1 cellular context compared by ENCODE assay signal in genomic region chr20:45341939-45342862, GRCh38.
TF ChIP-seq lines count a peak whose summit lies in the region.

No MANE protein-coding gene starts in this region.

TF ChIP-seq in HepG2, 621 proteins besides CTCF, POLR2A, EP300 and RAD21 (continued from another document and continues in another):
- TF ChIP-seq ZNF687 (CRISPR knock-in tag; IDR thresholded peaks at IDR 0.05) = peak; percentile 93
- TF ChIP-seq ZNF362 (CRISPR knock-in tag; IDR thresholded peaks at IDR 0.05; ENCODE audit: borderline replicate concordance) = peak; percentile 29; the same call in 1 of the 2 replicates
- no peak for TF ChIP-seq CREBL2 (CRISPR knock-in tag; IDR thresholded peaks at IDR 0.05; ENCODE audit: borderline replicate concordance)
- peak; percentile 78 for TF ChIP-seq FOXO1 (CRISPR knock-in tag; IDR thresholded peaks at IDR 0.05)
- no peak for TF ChIP-seq ZBTB8A (CRISPR knock-in tag; IDR thresholded peaks at IDR 0.05; ENCODE audit: borderline replicate concordance, low read depth)
- TF ChIP-seq ZBTB3 (CRISPR knock-in tag; IDR thresholded peaks at IDR 0.05; ENCODE audit: borderline replicate concordance, low read depth) = 0 out of 2 replicates have a peak, but pooled peaks have one; percentile 3
- no peak for TF ChIP-seq GRHL1 (CRISPR knock-in tag; conservative IDR thresholded peaks at IDR 0.05)
- peak; percentile 86 for TF ChIP-seq TARDBP (CRISPR knock-in tag; IDR thresholded peaks at IDR 0.05)
- TF ChIP-seq KLF15 (CRISPR knock-in tag; IDR thresholded peaks at IDR 0.05; ENCODE audit: borderline replicate concordance) = no peak
- 0 out of 2 replicates have a peak, but pooled peaks have one; percentile 25 for TF ChIP-seq USF2 (IDR thresholded peaks at IDR 0.05; ENCODE audit: low read depth, low read length)
- TF ChIP-seq USF2 (CRISPR knock-in tag; IDR thresholded peaks at IDR 0.05; ENCODE audit: borderline replicate concordance) = peak; percentile 70; the same call in 1 of the 2 replicates
- no peak for TF ChIP-seq MBD4 (IDR thresholded peaks at IDR 0.05; ENCODE audit: borderline replicate concordance, low read length)
- peak; percentile 6; the same call in 1 of the 2 replicates for TF ChIP-seq ZNF230 (CRISPR knock-in tag; IDR thresholded peaks at IDR 0.05)
- no peak; a peak in 1 of 4 replicates for TF ChIP-seq KLF16 (CRISPR knock-in tag; IDR thresholded peaks at IDR 0.05)
- TF ChIP-seq PBX2 (CRISPR knock-in tag; IDR thresholded peaks at IDR 0.05) = 0 out of 2 replicates have a peak, but pooled peaks have one; percentile 41
- peak; percentile 61; the same call in 1 of the 2 replicates for TF ChIP-seq ZBTB26 (CRISPR knock-in tag; IDR thresholded peaks at IDR 0.05; ENCODE audit: borderline replicate concordance)
- TF ChIP-seq ZSCAN5A (CRISPR knock-in tag; IDR thresholded peaks at IDR 0.05; ENCODE audit: borderline replicate concordance) = 0 out of 2 replicates have a peak, but pooled peaks have one; percentile 48
- peak; percentile 8; the same call in 1 of the 2 replicates for TF ChIP-seq ZNF652 (CRISPR knock-in tag; IDR thresholded peaks at IDR 0.05; ENCODE audit: borderline replicate concordance, low read depth)
- TF ChIP-seq HOXA3 (CRISPR knock-in tag; IDR thresholded peaks at IDR 0.05) = peak; percentile 73
- TF ChIP-seq ZIK1 (CRISPR knock-in tag; IDR thresholded peaks at IDR 0.05; ENCODE audit: borderline replicate concordance, low read depth) = peak; percentile 82
- peak; percentile 60; the same call in 1 of the 2 replicates for TF ChIP-seq ZBTB34 (CRISPR knock-in tag; IDR thresholded peaks at IDR 0.05)
- TF ChIP-seq ZBTB38 (CRISPR knock-in tag; IDR thresholded peaks at IDR 0.05) = peak; percentile 57; the same call in 1 of the 2 replicates
- peak; percentile 86 for TF ChIP-seq FOXP4 (CRISPR knock-in tag; IDR thresholded peaks at IDR 0.05)
- TF ChIP-seq ZNF891 (CRISPR knock-in tag; IDR thresholded peaks at IDR 0.05) = peak; percentile 67
- peak; percentile 64; the same call in 1 of the 2 replicates for TF ChIP-seq ZNF274 (CRISPR knock-in tag; IDR thresholded peaks at IDR 0.05)
- no peak for TF ChIP-seq MED13 (CRISPR knock-in tag; IDR thresholded peaks at IDR 0.05)
- no peak for TF ChIP-seq ZBTB1 (CRISPR knock-in tag; IDR thresholded peaks at IDR 0.05; ENCODE audit: borderline replicate concordance)
- peak; percentile 89; the same call in 1 of the 2 replicates for TF ChIP-seq ZFP91 (CRISPR knock-in tag; IDR thresholded peaks at IDR 0.05; ENCODE audit: borderline replicate concordance)
- TF ChIP-seq FOXK1 (CRISPR knock-in tag; IDR thresholded peaks at IDR 0.05; ENCODE audit: borderline replicate concordance, low read depth) = 0 out of 2 replicates have a peak, but pooled peaks have one; percentile 39
- peak; percentile 80 for TF ChIP-seq SAP130 (CRISPR knock-in tag; IDR thresholded peaks at IDR 0.05; ENCODE audit: low read depth)
- TF ChIP-seq ZBTB7A (CRISPR knock-in tag; IDR thresholded peaks at IDR 0.05) = 0 out of 2 replicates have a peak, but pooled peaks have one; percentile 45
- peak; percentile 16; the same call in 1 of the 2 replicates for TF ChIP-seq PATZ1 (CRISPR knock-in tag; IDR thresholded peaks at IDR 0.05)
- TF ChIP-seq CAMTA2 (CRISPR knock-in tag; IDR thresholded peaks at IDR 0.05; ENCODE audit: borderline replicate concordance) = peak; percentile 81; the same call in 1 of the 2 replicates
